16 cellular contexts compared by ENCODE assay signal in the genomic region with DNA sequence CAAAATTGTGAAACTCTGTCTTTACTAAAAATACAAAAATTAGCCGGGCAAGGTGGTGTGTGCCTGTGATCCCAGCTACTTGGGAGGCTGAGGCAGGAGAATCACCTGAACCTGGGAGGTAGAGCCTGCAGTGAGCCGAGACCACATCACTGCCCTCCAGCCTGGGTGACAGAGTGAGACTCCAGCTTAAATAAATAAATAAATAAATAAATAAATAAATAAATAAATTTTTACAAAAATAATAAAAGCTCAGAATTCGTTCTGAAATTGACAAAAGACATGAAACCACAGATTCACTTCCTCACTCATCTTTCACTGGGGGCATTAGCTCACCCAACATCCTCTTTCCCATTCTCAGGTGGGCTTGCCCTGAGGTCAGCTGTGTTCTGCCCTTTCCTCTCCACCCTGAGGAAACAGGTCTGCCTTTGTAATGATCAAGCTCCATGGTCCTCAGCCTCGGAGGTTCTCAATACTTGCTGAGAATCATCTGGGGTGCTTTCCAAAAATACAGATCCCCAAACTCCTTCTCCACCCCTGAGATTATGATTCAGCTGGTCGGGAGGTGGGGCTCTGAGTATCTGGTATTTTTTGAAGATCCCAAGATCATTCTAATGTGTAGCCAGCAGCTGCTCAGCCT. TPM values are rescaled to one million over a fixed set of nuclear protein-coding genes. Genes with fewer than 3 reads are reported as not detected.
A peak's percentile ranks its signal among the peaks of the same experiment; 100 is the strongest.
DNase-seq lines count a peak whose midpoint lies in the region; ATAC-seq, FAIRE-seq and TF ChIP-seq lines count a peak whose summit lies in the region.
"Had no signal": no experiment of that assay in that cellular context is flagged by ENCODE, and none has a peak within 500 bp of the region (broad histone marks: within the 10 kb centered on the region; RNA-seq: fewer than 3 reads in every experiment).

No MANE protein-coding gene starts in this region.

- ATAC-seq in GM21447 (IDR thresholded peaks at IDR 0.05; ENCODE audit: unreplicated experiment), result peak; percentile 59
- peak; percentile 49 for ATAC-seq in HG03095 (IDR thresholded peaks at IDR 0.05; ENCODE audit: unreplicated experiment)

- no peak overlapping the region for H3K4me3 ChIP-seq in SU-DHL-6 (ENCODE audit: insufficient read depth, low read length, poor library complexity, severe bottlenecking)
- H3K4me3 ChIP-seq: smooth muscle cell had no signal

- H4K20me1 ChIP-seq in SU-DHL-6 (ENCODE audit: low read depth, low read length), result no peaks in the 10 kb centered on the region

- H3K9ac ChIP-seq in SU-DHL-6 (ENCODE audit: low read length), result no peak overlapping the region

- no peak overlapping the region for H2AFZ ChIP-seq in SU-DHL-6 (ENCODE audit: low read depth, low read length, severe bottlenecking)

- peak; percentile 91 for FAIRE-seq in GM12891 (lab: Jason Lieb, UNC)
- FAIRE-seq: endometrium, H1, keratinocyte had no signal

- no peaks in the 10 kb centered on the region for H3K79me2 ChIP-seq in SU-DHL-6 (ENCODE audit: insufficient read depth, low read length)

- H3K9me2 ChIP-seq in SU-DHL-6 (replicated peaks; ENCODE audit: insufficient read depth, low read length), result no peaks in the 10 kb centered on the region

- TF ChIP-seq POLR2A in GM12891 (IDR thresholded peaks at IDR 0.05; ENCODE audit: low read depth, low read length), result no peak

- no peaks in the 10 kb centered on the region for H3K36me3 ChIP-seq in SU-DHL-6 (ENCODE audit: low read length)

- H3K27ac ChIP-seq in SU-DHL-6 (ENCODE audit: low read depth, low read length), result no peak overlapping the region
- H3K27ac ChIP-seq: RWPE1 had no signal

- DNase-seq in GM12891 (ENCODE audit: insufficient read length, low spot score) (no peak), cortex of kidney (lab: John Stamatoyannopoulos, UW) (no peak), kidney glomerular epithelial cell (lab: John Stamatoyannopoulos, UW) (no peak), islet precursor cell (no peak), NCI-H187 (lab: John Stamatoyannopoulos, UW) (no peak)
- DNase-seq: activated naive CD4-positive, alpha-beta T cell treated with anti-CD3 and anti-CD28 coated beads, Interleukin-2, amount 10 ng/mL, durations not matched to agents 7 days and 5 days; NCI-H1092; NCI-H774 had no signal

- no peaks in the 10 kb centered on the region for H3K27me3 ChIP-seq in SU-DHL-6 (ENCODE audit: low read length)

- peak overlapping the region; percentile 9 for H3K4me2 ChIP-seq in SU-DHL-6 (ENCODE audit: low read depth, low read length, poor library complexity, severe bottlenecking)
- H3K4me2 ChIP-seq: smooth muscle cell had no signal

- no peaks in the 10 kb centered on the region for H3F3A ChIP-seq in SU-DHL-6 (ENCODE audit: insufficient read depth)

- no peak for TF ChIP-seq CTCF in SU-DHL-6 (IDR thresholded peaks at IDR 0.05; ENCODE audit: insufficient read depth, low read length, poor library complexity, severe bottlenecking)

- no peaks in the 10 kb centered on the region for H3K9me3 ChIP-seq in SU-DHL-6 (ENCODE audit: insufficient read depth, low read length)

TF ChIP-seq in GM12891, 5 proteins besides CTCF, POLR2A, EP300 and RAD21:
- TF ChIP-seq PAX5 (IDR thresholded peaks at IDR 0.05; ENCODE audit: insufficient read depth, low read length, severe bottlenecking) (no peak), TAF1 (IDR thresholded peaks at IDR 0.05; ENCODE audit: low read depth, low read length) (no peak), POLR2AphosphoS5 (IDR thresholded peaks at IDR 0.05; ENCODE audit: low read depth, low read length) (no peak), SPI1 (IDR thresholded peaks at IDR 0.05; ENCODE audit: low read depth, low read length) (peak; percentile 93)
TF ChIP-seq in GM12891: peak in this region for 1.

RNA-seq across cellular contexts. Expression of a gene that starts 29.2 kb away (rescaled TPM):
- 52.0 TPM for polyA plus RNA-seq in GM12891 (2012; ENCODE audit: low read depth, missing spikeins)
- polyA plus RNA-seq: keratinocyte had no signal
